13 cellular contexts compared by ENCODE assay signal in the genomic region with DNA sequence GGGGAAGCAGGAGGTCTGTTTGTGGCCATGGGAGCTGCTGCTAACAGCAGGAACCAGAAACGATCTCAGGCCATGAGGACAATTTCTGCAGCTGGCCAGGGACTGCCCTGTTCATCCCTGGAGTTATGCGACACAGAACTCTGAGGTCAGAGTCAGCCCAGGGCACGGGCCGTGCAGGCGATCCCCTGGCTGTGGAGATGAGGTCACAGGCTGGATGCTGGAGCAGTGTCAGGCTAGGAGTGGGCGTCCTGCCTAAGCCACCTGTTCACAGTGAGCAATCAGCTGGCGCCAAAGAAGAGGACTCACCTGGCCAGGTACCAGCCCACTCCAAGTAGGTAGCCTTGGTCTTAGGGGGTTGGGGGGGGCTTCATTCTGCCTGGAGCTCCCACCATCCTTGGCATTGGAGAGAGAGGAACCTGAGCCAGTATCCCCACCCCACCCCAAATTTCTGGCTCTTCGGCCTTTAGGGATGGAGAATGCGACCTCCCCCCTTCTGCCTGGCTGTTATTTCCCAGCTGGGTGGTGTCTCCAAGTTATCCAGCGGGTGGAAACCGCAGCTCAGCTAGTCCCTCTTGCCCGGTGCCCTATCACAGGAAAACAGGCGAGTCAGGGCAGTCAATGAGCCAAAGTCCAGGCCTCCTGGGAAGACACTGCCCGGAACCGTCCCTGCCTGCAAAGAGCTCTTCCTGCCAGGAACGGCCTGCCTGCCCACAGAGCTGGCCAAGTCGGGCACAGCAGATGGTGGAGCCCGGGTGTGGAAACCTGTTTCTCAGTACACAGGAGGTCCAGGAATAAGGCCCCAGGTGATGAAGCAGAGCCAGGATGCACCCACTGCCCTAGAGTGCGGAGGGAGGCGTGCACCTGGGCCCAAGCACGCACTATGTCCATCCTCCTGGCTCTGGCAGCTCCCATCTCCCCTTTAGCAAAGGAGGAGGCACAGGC. TPM values are rescaled to one million over a fixed set of nuclear protein-coding genes. Genes with fewer than 3 reads are reported as not detected.
A peak's percentile ranks its signal among the peaks of the same experiment; 100 is the strongest.
DNase-seq lines count a peak whose midpoint lies in the region; ATAC-seq, FAIRE-seq and TF ChIP-seq lines count a peak whose summit lies in the region.
"Had no signal": no experiment of that assay in that cellular context is flagged by ENCODE, and none has a peak within 500 bp of the region (broad histone marks: within the 10 kb centered on the region; RNA-seq: fewer than 3 reads in every experiment).

No MANE protein-coding gene starts in this region.

- no peak for TF ChIP-seq POLR2A in sigmoid colon (IDR thresholded peaks at IDR 0.05)

- ATAC-seq in HG03469 (IDR thresholded peaks at IDR 0.05; ENCODE audit: unreplicated experiment) (no peak), GM21786 (IDR thresholded peaks at IDR 0.05; ENCODE audit: unreplicated experiment) (no peak)
- ATAC-seq: foreskin keratinocyte, lower lobe of right lung had no signal

- peak overlapping the region; percentile 23 for H3K4me2 ChIP-seq in hepatocyte

- WGBS in hepatocyte (ENCODE audit: low lambda C conversion rate, missing lambda C conversion rate): 73% methylated on average over 21 of the region's 21 CpGs
- WGBS in sigmoid colon, 2 donors: 25 to 65% methylated on average over 21 of the region's 21 CpGs

- no peaks in the 10 kb centered on the region for H3K27me3 ChIP-seq in hepatocyte
- no peaks in the 10 kb centered on the region for H3K27me3 ChIP-seq in sigmoid colon
- H3K27me3 ChIP-seq: foreskin keratinocyte, right atrium auricular region had no signal

- TF ChIP-seq EP300 in sigmoid colon (IDR thresholded peaks at IDR 0.05): no peak

- intact Hi-C loops in sigmoid colon (cut with DNase I): loop anchor here (5.0 kb wide), 1 partner anchor 73 kb away; the partner anchor contains the start of genes BRAT1 and IQCE

- no peak overlapping the region for H2AFZ ChIP-seq in hepatocyte

- peak; percentile 87 for FAIRE-seq in RCC 7860 (lab: Jason Lieb, UNC)

- no peaks in the 10 kb centered on the region for H3K36me3 ChIP-seq in hepatocyte (replicated peaks; ENCODE audit: insufficient read depth, low read depth)
- H3K36me3 ChIP-seq in sigmoid colon: no peaks in the 10 kb centered on the region
- H3K36me3 ChIP-seq: lower lobe of right lung, right atrium auricular region had no signal

- DNase-seq in HT1080 (ENCODE audit: low read depth): peak; percentile 50
- DNase-seq in RCC 7860 (ENCODE audit: low spot score): peak; percentile 77
- peak; percentile 79 for DNase-seq in hepatocyte (ENCODE audit: low spot score)
- DNase-seq in sigmoid colon: peak; percentile 66
- no peak for DNase-seq in SHP77 treated with DMSO at 0.1 percent for 48 hours (lab: John Stamatoyannopoulos, UW)
- no peak for DNase-seq in hepatic stellate cell (ENCODE audit: low spot score)
- DNase-seq: COR-L47, foreskin keratinocyte, lower lobe of right lung, NCI-H2107 had no signal

- H3K4me1 ChIP-seq in hepatocyte (ENCODE audit: insufficient read depth) (peaks cover 39% of the 10 kb centered on the region), sigmoid colon (peaks cover 0 to 47% (median 41%) of the 10 kb centered on the region in 4 donors)

- peaks cover 31% of the 10 kb centered on the region for H3K79me2 ChIP-seq in hepatocyte

- peaks cover 16% of the 10 kb centered on the region for H4K20me1 ChIP-seq in hepatocyte (ENCODE audit: insufficient read depth, poor library complexity, severe bottlenecking)

- H3K27ac ChIP-seq in hepatocyte (peak overlapping the region; percentile 80), sigmoid colon (peak overlapping the region in 3 of 4 donors; percentile 10 to 34 (median 27))
- H3K27ac ChIP-seq: foreskin keratinocyte, lower lobe of right lung, right atrium auricular region had no signal

- H3K4me3 ChIP-seq in hepatocyte: no peak overlapping the region
- H3K4me3 ChIP-seq in sigmoid colon: no peak overlapping the region
- H3K4me3 ChIP-seq: lower lobe of right lung, right atrium auricular region had no signal

- H3K9me3 ChIP-seq in hepatocyte (ENCODE audit: low read depth): no peaks in the 10 kb centered on the region
- H3K9me3 ChIP-seq in sigmoid colon: no peaks in the 10 kb centered on the region
- H3K9me3 ChIP-seq: lower lobe of right lung, right atrium auricular region had no signal

- no peak for TF ChIP-seq CTCF in hepatocyte (IDR thresholded peaks at IDR 0.05; ENCODE audit: poor library complexity)
- no peak for TF ChIP-seq CTCF in sigmoid colon (IDR thresholded peaks at IDR 0.05)

- H3K9me2 ChIP-seq in hepatocyte (replicated peaks; ENCODE audit: insufficient read depth): no peaks in the 10 kb centered on the region

RNA-seq across cellular contexts. Expression of gene TTYH3, which starts 1.8 kb away (rescaled TPM):
- 16.6 and 24.8 TPM in 2 replicates for total RNA-seq in HT1080 (2014; rRNA removed; shearing (Covaris generic))
- polyA plus RNA-seq in HT1080 (2015; cell fraction: cytosol; rRNA removed): 77.7 and 83.3 TPM in 2 replicates
- polyA plus RNA-seq in HT1080 (2015; cell fraction: nucleus; rRNA removed): 70.3 and 77.1 TPM in 2 replicates
- 35.8 and 46.3 TPM in 2 replicates for total RNA-seq in hepatocyte
- 101 and 108 TPM in 2 replicates for polyA plus RNA-seq in hepatocyte
- total RNA-seq in sigmoid colon: 10 to 100 TPM; 10.2 to 19.4 (median 13.0) TPM
- 10 to 100 TPM in 2 of 3 donors, 1 to 10 TPM in 1; 5.4 to 41.7 (median 21.3) TPM for polyA plus RNA-seq in sigmoid colon

RNA-seq across cellular contexts. Expression of gene AMZ1, which starts 58.0 kb away (rescaled TPM):
- not detected in 2 replicates for total RNA-seq in HT1080 (2014; rRNA removed; shearing (Covaris generic))
- not detected in 2 replicates for polyA plus RNA-seq in HT1080 (2015; cell fraction: cytosol; rRNA removed)
- polyA plus RNA-seq in HT1080 (2015; cell fraction: nucleus; rRNA removed): 0.03 TPM in 1 of 2 replicates, not detected in the other
- not detected in 2 replicates for total RNA-seq in hepatocyte
- polyA plus RNA-seq in hepatocyte: 1.4 TPM in 1 of 2 replicates, not detected in the other
- total RNA-seq in sigmoid colon: 1 to 10 TPM in 1 of 4 donors, under 1 TPM in 1, not detected in 2; 0.41 to 1.4 TPM
- under 1 TPM in 2 of 3 donors, not detected in 1; under 0.01 to 0.16 TPM for polyA plus RNA-seq in sigmoid colon
- total RNA-seq: foreskin keratinocyte had no signal
- polyA plus RNA-seq: foreskin keratinocyte had no signal

Comparison
In these comparisons a context has a peak if more than half of its experiments do, and no peak if none do; other contexts are left out.
1. DNase-seq: peak in HT1080 (single experiment), RCC 7860 (single experiment), hepatocyte (single experiment) and sigmoid colon (single experiment); none in SHP77 treated with DMSO at 0.1 percent for 48 hours (single experiment) and hepatic stellate cell (single experiment).